Comparison of ENCODE assay signal across 8 cellular contexts in the genomic region with DNA sequence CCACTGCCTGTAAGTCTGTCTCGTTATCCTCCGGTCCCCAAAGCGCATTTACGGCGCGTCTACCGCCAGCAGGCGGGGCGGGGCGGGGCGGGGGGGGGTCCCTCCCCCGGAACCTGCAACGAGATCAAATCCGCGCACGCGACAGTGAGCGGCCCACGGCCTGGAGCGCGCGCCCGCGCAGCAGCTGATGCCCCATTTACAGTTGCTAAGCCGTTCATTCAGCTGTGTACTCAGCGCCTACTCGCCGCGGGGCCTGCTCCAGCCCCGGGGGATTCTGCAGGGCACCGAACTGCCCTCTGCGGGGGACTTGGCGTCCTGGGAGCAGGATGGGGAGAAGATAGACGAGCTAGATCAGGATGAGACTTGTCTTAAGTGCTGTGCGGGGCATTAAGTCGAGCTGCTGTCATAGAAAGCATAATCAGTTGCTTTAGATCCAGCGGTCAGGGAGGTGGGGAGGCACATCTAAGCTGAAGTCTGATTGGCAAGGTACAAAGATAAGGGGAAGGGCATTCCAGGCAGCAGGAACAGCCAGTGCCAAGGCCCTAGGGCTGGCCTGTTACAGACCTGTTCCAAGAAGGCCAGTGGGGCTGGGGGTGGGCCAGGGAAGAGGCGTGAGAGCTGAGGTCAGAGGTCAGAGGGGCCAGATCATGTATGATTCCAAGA. TPM values are rescaled to one million over a fixed set of nuclear protein-coding genes. Genes with fewer than 3 reads are reported as not detected.
DNase-seq lines count a peak whose midpoint lies in the region; ATAC-seq and TF ChIP-seq lines count a peak whose summit lies in the region.

No MANE protein-coding gene starts in this region.

- H3K23ac ChIP-seq in mesenchymal stem cell (ENCODE audit: low read length in 2 of 2): peak overlapping the region in 1 of 2 experiments; percentile 48

- H3K9me3 ChIP-seq in mesenchymal stem cell (ENCODE audit: control insufficient read depth, low read length): no peaks in the 10 kb centered on the region

- peak overlapping the region in 1 of 2 experiments; percentile 54 for H3K18ac ChIP-seq in mesenchymal stem cell (ENCODE audit: low read depth in 1 of 2, low read length in 2 of 2)

- H3K4ac ChIP-seq in mesenchymal stem cell (ENCODE audit: low read depth in 1 of 2, low read length in 2 of 2): peak overlapping the region; percentile 46 to 55

- H2BK5ac ChIP-seq in mesenchymal stem cell (ENCODE audit: low read depth, low read length, poor library complexity, severe bottlenecking): no peak overlapping the region

- peak overlapping the region; percentile 34 for H2BK15ac ChIP-seq in mesenchymal stem cell (ENCODE audit: low read depth, poor library complexity, severe bottlenecking)

- H4K8ac ChIP-seq in mesenchymal stem cell (ENCODE audit: low read length): peak overlapping the region; percentile 76

- no peak overlapping the region for H3K27ac ChIP-seq in mesenchymal stem cell (ENCODE audit: low read length, poor library complexity, severe bottlenecking)

- intact Hi-C loops in activated CD8-positive, alpha-beta T cell treated with anti-CD3 and anti-CD28 coated beads for 36 hours (cut with micrococcal nuclease): no loop called here

- no peak overlapping the region for H2AK5ac ChIP-seq in mesenchymal stem cell (ENCODE audit: low read length, severe bottlenecking)

- H3K27me3 Mint-ChIP-seq in activated CD8-positive, alpha-beta T cell treated with anti-CD3 and anti-CD28 coated beads for 36 hours: no peaks in the 10 kb centered on the region

- H3K4me2 ChIP-seq in mesenchymal stem cell (ENCODE audit: low read length, poor library complexity, severe bottlenecking): peak overlapping the region; percentile 98

- WGBS in mesenchymal stem cell: 2% methylated on average over 38 of the region's 38 CpGs

- POLR2A ChIA-PET in activated CD8-positive, alpha-beta T cell treated with anti-CD3 and anti-CD28 coated beads for 36 hours (lab: Charles Lee): interaction anchor here (0.7 to 1.4 kb wide), 4 partner anchors 11 to 123 kb away, joined by 3 read pairs; no protein-coding TSS in a partner anchor

- peaks cover 35% of the 10 kb centered on the region for H3K4me1 ChIP-seq in mesenchymal stem cell (ENCODE audit: control insufficient read depth, insufficient read depth, low read depth, low read length)

- no peak for TF ChIP-seq CTCF in activated CD8-positive, alpha-beta T cell treated with anti-CD3 and anti-CD28 coated beads for 36 hours (IDR thresholded peaks at IDR 0.05)

- H3K27ac Mint-ChIP-seq in activated CD8-positive, alpha-beta T cell treated with anti-CD3 and anti-CD28 coated beads for 36 hours: peak overlapping the region; percentile 51

- no peaks in the 10 kb centered on the region for H3K9me3 Mint-ChIP-seq in activated CD8-positive, alpha-beta T cell treated with anti-CD3 and anti-CD28 coated beads for 36 hours

- no peak overlapping the region for H2BK120ac ChIP-seq in mesenchymal stem cell (ENCODE audit: low read depth, low read length)

- peak overlapping the region; percentile 69 to 81 for H3K4me3 ChIP-seq in mesenchymal stem cell (ENCODE audit: insufficient read depth in 1 of 2, low read depth in 1 of 2, low read length in 2 of 2)

- H2AFZ ChIP-seq in mesenchymal stem cell (ENCODE audit: low read depth, low read length): peak overlapping the region; percentile 57

- no peaks in the 10 kb centered on the region for H3K36me3 Mint-ChIP-seq in activated CD8-positive, alpha-beta T cell treated with anti-CD3 and anti-CD28 coated beads for 36 hours (ENCODE audit: low read depth)

- peak overlapping the region; percentile 73 for H3K9ac ChIP-seq in mesenchymal stem cell (ENCODE audit: low read length)

- peak overlapping the region; percentile 70 for H3K4me3 Mint-ChIP-seq in activated CD8-positive, alpha-beta T cell treated with anti-CD3 and anti-CD28 coated beads for 36 hours

- H3K4me1 Mint-ChIP-seq in activated CD8-positive, alpha-beta T cell treated with anti-CD3 and anti-CD28 coated beads for 36 hours (ENCODE audit: low read depth): peaks cover 19% of the 10 kb centered on the region

- H3K27me3 ChIP-seq in mesenchymal stem cell (ENCODE audit: control insufficient read depth in 1 of 2, insufficient read depth in 1 of 2, low read length in 2 of 2): peaks cover 22 to 62% of the 10 kb centered on the region in 2 experiments

- peak overlapping the region; percentile 28 for H4K91ac ChIP-seq in mesenchymal stem cell (ENCODE audit: low read length)

- CTCF ChIA-PET in activated CD8-positive, alpha-beta T cell treated with anti-CD3 and anti-CD28 coated beads for 36 hours (lab: Charles Lee): interaction anchor here (0.7 to 1.6 kb wide), 4 partner anchors 13 to 72 kb away, joined by 3 to 5 read pairs (median 4); no protein-coding TSS in a partner anchor

- H3K14ac ChIP-seq in mesenchymal stem cell (ENCODE audit: low read length in 2 of 2): no peak overlapping the region

- peak; percentile 27 for ATAC-seq in HG03196 (IDR thresholded peaks at IDR 0.05; ENCODE audit: unreplicated experiment)
- peak; percentile 14 for ATAC-seq in activated CD8-positive, alpha-beta T cell treated with anti-CD3 and anti-CD28 coated beads for 36 hours
- ATAC-seq in GM18858 (IDR thresholded peaks at IDR 0.05; ENCODE audit: unreplicated experiment): no peak

- peaks cover 0 to 7% of the 10 kb centered on the region in 2 experiments for H3K36me3 ChIP-seq in mesenchymal stem cell (ENCODE audit: control insufficient read depth in 1 of 2, insufficient read depth in 2 of 2, low read depth in 1 of 2, low read length in 2 of 2)

- no peaks in the 10 kb centered on the region for H3K79me1 ChIP-seq in mesenchymal stem cell (replicated peaks; ENCODE audit: low read length, poor library complexity, severe bottlenecking)

- peak overlapping the region in 1 of 2 experiments; percentile 54 for H2BK12ac ChIP-seq in mesenchymal stem cell (ENCODE audit: low read length in 2 of 2)

- DNase-seq in DMS79 (lab: John Stamatoyannopoulos, UW) (peak; percentile 59), NCI-H526 treated with DMSO at 0.1 percent for 48 hours (lab: John Stamatoyannopoulos, UW) (peak; percentile 56), mesenchymal stem cell (peak; percentile 57)
- DNase-seq in activated CD8-positive, alpha-beta T cell treated with anti-CD3 and anti-CD28 coated beads for 36 hours: peak; percentile 85
- peak; percentile 74 for DNase-seq in effector CD4-positive, alpha-beta T cell
- DNase-seq in stimulated activated CD8-positive, alpha-beta memory T cell treated with anti-CD3 and anti-CD28 coated beads, Interleukin-15, amount 100 ng/mL, for 4 hours (ENCODE audit: low read depth in 2 of 2): peak; percentile 62 to 68

RNA-seq across cellular contexts. Expression of gene CCDC85C, which starts 1.4 kb away (rescaled TPM):
- total RNA-seq in activated CD8-positive, alpha-beta T cell treated with anti-CD3 and anti-CD28 coated beads for 36 hours: 1 to 10 TPM; 6.8 to 7.9 TPM
- 1.1 TPM for polyA plus RNA-seq in mesenchymal stem cell (2013, experiment 1 of 2)
- polyA plus RNA-seq in mesenchymal stem cell (2013, experiment 2 of 2): 1.2 TPM

RNA-seq across cellular contexts. Expression of gene HHIPL1, which starts 39.5 kb away (rescaled TPM):
- under 1 TPM; 0.05 to 0.07 TPM for total RNA-seq in activated CD8-positive, alpha-beta T cell treated with anti-CD3 and anti-CD28 coated beads for 36 hours
- 0.48 TPM for polyA plus RNA-seq in mesenchymal stem cell (2013, experiment 1 of 2)
- polyA plus RNA-seq in mesenchymal stem cell (2013, experiment 2 of 2): 0.58 TPM
